ENCODE assay signal across 1 cellular context in genomic region chr1:56433056-56433577, GRCh38.
TF ChIP-seq lines count a peak whose summit lies in the region.

No MANE protein-coding gene starts in this region.

TF ChIP-seq in WTC11, 78 proteins besides CTCF, POLR2A, EP300 and RAD21 (continued from another document):
- TF ChIP-seq ZNF512 (CRISPR knock-in tag; IDR thresholded peaks at IDR 0.05; ENCODE audit: borderline replicate concordance) (no peak), ZNF396 (CRISPR knock-in tag; IDR thresholded peaks at IDR 0.05; ENCODE audit: borderline replicate concordance) (no peak), ZNF219 (CRISPR knock-in tag; IDR thresholded peaks at IDR 0.05; ENCODE audit: borderline replicate concordance) (no peak), ESRRA (CRISPR knock-in tag; IDR thresholded peaks at IDR 0.05; ENCODE audit: borderline replicate concordance) (no peak), ETV6 (CRISPR knock-in tag; IDR thresholded peaks at IDR 0.05) (no peak), HMGA2 (CRISPR knock-in tag; IDR thresholded peaks at IDR 0.05) (no peak), TEAD1 (CRISPR knock-in tag; IDR thresholded peaks at IDR 0.05) (no peak), SMAD3 (CRISPR knock-in tag; IDR thresholded peaks at IDR 0.05; ENCODE audit: borderline replicate concordance) (no peak)
- TF ChIP-seq, protein P1, sequence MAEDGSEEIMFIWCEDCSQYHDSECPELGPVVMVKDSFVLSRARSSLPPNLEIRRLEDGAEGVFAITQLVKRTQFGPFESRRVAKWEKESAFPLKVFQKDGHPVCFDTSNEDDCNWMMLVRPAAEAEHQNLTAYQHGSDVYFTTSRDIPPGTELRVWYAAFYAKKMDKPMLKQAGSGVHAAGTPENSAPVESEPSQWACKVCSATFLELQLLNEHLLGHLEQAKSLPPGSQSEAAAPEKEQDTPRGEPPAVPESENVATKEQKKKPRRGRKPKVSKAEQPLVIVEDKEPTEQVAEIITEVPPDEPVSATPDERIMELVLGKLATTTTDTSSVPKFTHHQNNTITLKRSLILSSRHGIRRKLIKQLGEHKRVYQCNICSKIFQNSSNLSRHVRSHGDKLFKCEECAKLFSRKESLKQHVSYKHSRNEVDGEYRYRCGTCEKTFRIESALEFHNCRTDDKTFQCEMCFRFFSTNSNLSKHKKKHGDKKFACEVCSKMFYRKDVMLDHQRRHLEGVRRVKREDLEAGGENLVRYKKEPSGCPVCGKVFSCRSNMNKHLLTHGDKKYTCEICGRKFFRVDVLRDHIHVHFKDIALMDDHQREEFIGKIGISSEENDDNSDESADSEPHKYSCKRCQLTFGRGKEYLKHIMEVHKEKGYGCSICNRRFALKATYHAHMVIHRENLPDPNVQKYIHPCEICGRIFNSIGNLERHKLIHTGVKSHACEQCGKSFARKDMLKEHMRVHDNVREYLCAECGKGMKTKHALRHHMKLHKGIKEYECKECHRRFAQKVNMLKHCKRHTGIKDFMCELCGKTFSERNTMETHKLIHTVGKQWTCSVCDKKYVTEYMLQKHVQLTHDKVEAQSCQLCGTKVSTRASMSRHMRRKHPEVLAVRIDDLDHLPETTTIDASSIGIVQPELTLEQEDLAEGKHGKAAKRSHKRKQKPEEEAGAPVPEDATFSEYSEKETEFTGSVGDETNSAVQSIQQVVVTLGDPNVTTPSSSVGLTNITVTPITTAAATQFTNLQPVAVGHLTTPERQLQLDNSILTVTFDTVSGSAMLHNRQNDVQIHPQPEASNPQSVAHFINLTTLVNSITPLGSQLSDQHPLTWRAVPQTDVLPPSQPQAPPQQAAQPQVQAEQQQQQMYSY (CRISPR knock-in tag; IDR thresholded peaks at IDR 0.05) = no peak
- TF ChIP-seq, protein P2, sequence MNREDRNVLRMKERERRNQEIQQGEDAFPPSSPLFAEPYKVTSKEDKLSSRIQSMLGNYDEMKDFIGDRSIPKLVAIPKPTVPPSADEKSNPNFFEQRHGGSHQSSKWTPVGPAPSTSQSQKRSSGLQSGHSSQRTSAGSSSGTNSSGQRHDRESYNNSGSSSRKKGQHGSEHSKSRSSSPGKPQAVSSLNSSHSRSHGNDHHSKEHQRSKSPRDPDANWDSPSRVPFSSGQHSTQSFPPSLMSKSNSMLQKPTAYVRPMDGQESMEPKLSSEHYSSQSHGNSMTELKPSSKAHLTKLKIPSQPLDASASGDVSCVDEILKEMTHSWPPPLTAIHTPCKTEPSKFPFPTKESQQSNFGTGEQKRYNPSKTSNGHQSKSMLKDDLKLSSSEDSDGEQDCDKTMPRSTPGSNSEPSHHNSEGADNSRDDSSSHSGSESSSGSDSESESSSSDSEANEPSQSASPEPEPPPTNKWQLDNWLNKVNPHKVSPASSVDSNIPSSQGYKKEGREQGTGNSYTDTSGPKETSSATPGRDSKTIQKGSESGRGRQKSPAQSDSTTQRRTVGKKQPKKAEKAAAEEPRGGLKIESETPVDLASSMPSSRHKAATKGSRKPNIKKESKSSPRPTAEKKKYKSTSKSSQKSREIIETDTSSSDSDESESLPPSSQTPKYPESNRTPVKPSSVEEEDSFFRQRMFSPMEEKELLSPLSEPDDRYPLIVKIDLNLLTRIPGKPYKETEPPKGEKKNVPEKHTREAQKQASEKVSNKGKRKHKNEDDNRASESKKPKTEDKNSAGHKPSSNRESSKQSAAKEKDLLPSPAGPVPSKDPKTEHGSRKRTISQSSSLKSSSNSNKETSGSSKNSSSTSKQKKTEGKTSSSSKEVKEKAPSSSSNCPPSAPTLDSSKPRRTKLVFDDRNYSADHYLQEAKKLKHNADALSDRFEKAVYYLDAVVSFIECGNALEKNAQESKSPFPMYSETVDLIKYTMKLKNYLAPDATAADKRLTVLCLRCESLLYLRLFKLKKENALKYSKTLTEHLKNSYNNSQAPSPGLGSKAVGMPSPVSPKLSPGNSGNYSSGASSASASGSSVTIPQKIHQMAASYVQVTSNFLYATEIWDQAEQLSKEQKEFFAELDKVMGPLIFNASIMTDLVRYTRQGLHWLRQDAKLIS (CRISPR knock-in tag; IDR thresholded peaks at IDR 0.05; ENCODE audit: borderline replicate concordance) = no peak
- TF ChIP-seq, protein P3, sequence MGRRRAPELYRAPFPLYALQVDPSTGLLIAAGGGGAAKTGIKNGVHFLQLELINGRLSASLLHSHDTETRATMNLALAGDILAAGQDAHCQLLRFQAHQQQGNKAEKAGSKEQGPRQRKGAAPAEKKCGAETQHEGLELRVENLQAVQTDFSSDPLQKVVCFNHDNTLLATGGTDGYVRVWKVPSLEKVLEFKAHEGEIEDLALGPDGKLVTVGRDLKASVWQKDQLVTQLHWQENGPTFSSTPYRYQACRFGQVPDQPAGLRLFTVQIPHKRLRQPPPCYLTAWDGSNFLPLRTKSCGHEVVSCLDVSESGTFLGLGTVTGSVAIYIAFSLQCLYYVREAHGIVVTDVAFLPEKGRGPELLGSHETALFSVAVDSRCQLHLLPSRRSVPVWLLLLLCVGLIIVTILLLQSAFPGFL (CRISPR knock-in tag; IDR thresholded peaks at IDR 0.05; ENCODE audit: borderline replicate concordance) = no peak
- TF ChIP-seq, protein P4, sequence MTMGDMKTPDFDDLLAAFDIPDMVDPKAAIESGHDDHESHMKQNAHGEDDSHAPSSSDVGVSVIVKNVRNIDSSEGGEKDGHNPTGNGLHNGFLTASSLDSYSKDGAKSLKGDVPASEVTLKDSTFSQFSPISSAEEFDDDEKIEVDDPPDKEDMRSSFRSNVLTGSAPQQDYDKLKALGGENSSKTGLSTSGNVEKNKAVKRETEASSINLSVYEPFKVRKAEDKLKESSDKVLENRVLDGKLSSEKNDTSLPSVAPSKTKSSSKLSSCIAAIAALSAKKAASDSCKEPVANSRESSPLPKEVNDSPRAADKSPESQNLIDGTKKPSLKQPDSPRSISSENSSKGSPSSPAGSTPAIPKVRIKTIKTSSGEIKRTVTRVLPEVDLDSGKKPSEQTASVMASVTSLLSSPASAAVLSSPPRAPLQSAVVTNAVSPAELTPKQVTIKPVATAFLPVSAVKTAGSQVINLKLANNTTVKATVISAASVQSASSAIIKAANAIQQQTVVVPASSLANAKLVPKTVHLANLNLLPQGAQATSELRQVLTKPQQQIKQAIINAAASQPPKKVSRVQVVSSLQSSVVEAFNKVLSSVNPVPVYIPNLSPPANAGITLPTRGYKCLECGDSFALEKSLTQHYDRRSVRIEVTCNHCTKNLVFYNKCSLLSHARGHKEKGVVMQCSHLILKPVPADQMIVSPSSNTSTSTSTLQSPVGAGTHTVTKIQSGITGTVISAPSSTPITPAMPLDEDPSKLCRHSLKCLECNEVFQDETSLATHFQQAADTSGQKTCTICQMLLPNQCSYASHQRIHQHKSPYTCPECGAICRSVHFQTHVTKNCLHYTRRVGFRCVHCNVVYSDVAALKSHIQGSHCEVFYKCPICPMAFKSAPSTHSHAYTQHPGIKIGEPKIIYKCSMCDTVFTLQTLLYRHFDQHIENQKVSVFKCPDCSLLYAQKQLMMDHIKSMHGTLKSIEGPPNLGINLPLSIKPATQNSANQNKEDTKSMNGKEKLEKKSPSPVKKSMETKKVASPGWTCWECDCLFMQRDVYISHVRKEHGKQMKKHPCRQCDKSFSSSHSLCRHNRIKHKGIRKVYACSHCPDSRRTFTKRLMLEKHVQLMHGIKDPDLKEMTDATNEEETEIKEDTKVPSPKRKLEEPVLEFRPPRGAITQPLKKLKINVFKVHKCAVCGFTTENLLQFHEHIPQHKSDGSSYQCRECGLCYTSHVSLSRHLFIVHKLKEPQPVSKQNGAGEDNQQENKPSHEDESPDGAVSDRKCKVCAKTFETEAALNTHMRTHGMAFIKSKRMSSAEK (CRISPR knock-in tag; IDR thresholded peaks at IDR 0.05; ENCODE audit: borderline replicate concordance) = no peak
